Comparison of ENCODE assay signal across 35 cellular contexts in the genomic region with DNA sequence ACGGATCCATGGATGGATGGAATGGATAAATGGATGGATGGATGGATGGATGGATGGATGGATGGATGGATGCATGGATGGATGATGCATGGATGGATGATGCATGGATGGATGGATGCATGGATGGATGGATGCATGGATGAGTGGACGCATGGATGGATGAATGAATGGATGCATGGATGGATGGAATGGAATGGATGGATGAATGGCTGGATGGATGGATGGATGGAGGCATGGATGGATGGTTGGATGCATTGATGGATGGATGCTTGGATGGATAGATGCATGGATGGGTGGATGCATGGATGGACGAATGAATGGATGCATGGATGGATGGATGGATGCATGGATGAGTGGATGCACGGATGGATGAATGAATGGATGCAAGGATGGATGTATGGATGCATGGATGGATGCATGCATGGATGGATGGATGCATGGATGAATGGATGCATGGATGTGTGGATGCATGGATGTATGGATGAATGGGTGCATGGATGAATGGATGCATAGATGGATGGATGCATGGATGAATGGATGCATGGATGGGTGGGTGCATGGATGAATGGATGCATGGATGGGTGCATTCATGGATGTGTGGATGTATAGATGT.
"Had no signal": no experiment of that assay in that cellular context is flagged by ENCODE, and none has a peak within 500 bp of the region (broad histone marks: within the 10 kb centered on the region; RNA-seq: fewer than 3 reads in every experiment).

No MANE protein-coding gene starts in this region.

- FAIRE-seq: astrocyte, colon, endothelial cell of umbilical vein had no signal

- H3K79me2 ChIP-seq: hepatocyte had no signal

- H3K36me3 ChIP-seq: brain microvascular endothelial cell, esophagus squamous epithelium, gastroesophageal sphincter, heart right ventricle, WERI-Rb-1 had no signal

- H3K27me3 Mint-ChIP-seq: activated T-helper 17 cell treated with anti-CD3 and anti-CD28 coated beads, Interleukin-2, amount 50 U/mL, for 72 hours had no signal

- DNase-seq: activated B cell treated with CpG ODN at 0.5 μM for 24 hours; activated CD4-positive, alpha-beta T cell treated with anti-CD3 and anti-CD28 coated beads for 48 hours; activated CD4-positive, alpha-beta T cell treated with anti-CD3 and anti-CD28 coated beads, Interleukin-2, amount 50 U/mL, for 1 hour; activated CD4-positive, alpha-beta T cell treated with anti-CD3 and anti-CD28 coated beads, Interleukin-2, amount 50 U/mL, for 48 hours; activated CD8-positive, alpha-beta memory T cell treated with anti-CD3 and anti-CD28 coated beads for 24 hours; activated CD8-positive, alpha-beta T cell treated with anti-CD3 and anti-CD28 coated beads for 36 hours; activated effector memory CD4-positive, alpha-beta T cell treated with Interleukin-2 at 50 U/mL for 16 hours; activated gamma-delta T cell treated with Interleukin-2 at 50 U/mL for 16 hours; activated naive CD4-positive, alpha-beta T cell treated with Interleukin-2 at 50 U/mL for 16 hours; activated naive CD8-positive, alpha-beta T cell treated with anti-CD3 and anti-CD28 coated beads, Interleukin-2, amount 10 ng/mL, durations not matched to agents 7 days and 5 days; activated T-cell treated with anti-CD3 and anti-CD28 coated beads, Interleukin-2, amount 50 U/mL, for 4 hours; amniotic stem cell; anterior cingulate cortex; brain microvascular endothelial cell; caudate nucleus; cortex of kidney; dermis blood vessel endothelial cell; effector CD4-positive, alpha-beta T cell; effector memory CD8-positive, alpha-beta T cell; esophagus squamous epithelium; foreskin melanocyte; heart right ventricle; T-helper 17 cell; T1000; WERI-Rb-1 had no signal

- H3K27me3 ChIP-seq: brain microvascular endothelial cell, hepatocyte had no signal

- H3K36me3 Mint-ChIP-seq: activated naive CD4-positive, alpha-beta T cell treated with anti-CD3 and anti-CD28 coated beads, Interleukin-2, amount 50 U/mL, for 72 hours; activated naive CD8-positive, alpha-beta T cell treated with anti-CD3 and anti-CD28 coated beads, Interleukin-2, amount 10 ng/mL, durations not matched to agents 7 days and 5 days had no signal

- H3K27ac Mint-ChIP-seq: activated B cell treated with CpG ODN at 0.5 μM for 24 hours; activated CD8-positive, alpha-beta T cell treated with anti-CD3 and anti-CD28 coated beads for 36 hours; activated naive CD4-positive, alpha-beta T cell treated with anti-CD3 and anti-CD28 coated beads, Interleukin-2, amount 50 U/mL, for 72 hours; activated naive CD8-positive, alpha-beta T cell treated with anti-CD3 and anti-CD28 coated beads, Interleukin-2, amount 10 ng/mL, durations not matched to agents 7 days and 5 days; activated T-helper 17 cell treated with anti-CD3 and anti-CD28 coated beads, Interleukin-2, amount 50 U/mL, for 72 hours; effector memory CD8-positive, alpha-beta T cell; T-helper 17 cell; T-helper 2 cell treated with Interferon-gamma antibody and Interleukin-4, amounts not matched to agents 5 μg/mL and 100 μg/mL, for 36 hours had no signal

- H3K9me3 Mint-ChIP-seq: activated B cell treated with CpG ODN at 0.5 μM for 24 hours; activated CD8-positive, alpha-beta T cell treated with anti-CD3 and anti-CD28 coated beads for 36 hours; activated T-cell treated with anti-CD3 and anti-CD28 coated beads, Interleukin-2, amount 50 U/mL, for 4 hours; activated T-helper 17 cell treated with anti-CD3 and anti-CD28 coated beads, Interleukin-2, amount 50 U/mL, for 72 hours; T-helper 2 cell treated with Interferon-gamma antibody and Interleukin-4, amounts not matched to agents 5 μg/mL and 100 μg/mL, for 36 hours had no signal

- H3K4me1 ChIP-seq: esophagus squamous epithelium had no signal

- H3K27ac ChIP-seq: brain microvascular endothelial cell, epithelial cell of prostate, esophagus squamous epithelium, gastroesophageal sphincter, heart right ventricle, hepatocyte, WERI-Rb-1 had no signal

- ATAC-seq: activated CD4-positive, CD25-positive, alpha-beta regulatory T cell treated with anti-CD3 and anti-CD28 coated beads, Interleukin-2, amount 50 U/mL, for 24 hours; activated CD8-positive, alpha-beta T cell treated with anti-CD3 and anti-CD28 coated beads for 36 hours; activated naive CD4-positive, alpha-beta T cell treated with anti-CD3 and anti-CD28 coated beads, Interleukin-2, amount 50 U/mL, for 72 hours; activated T-cell treated with anti-CD3 and anti-CD28 coated beads, Interleukin-2, amount 50 U/mL, for 4 hours; activated T-helper 17 cell treated with anti-CD3 and anti-CD28 coated beads, Interleukin-2, amount 50 U/mL, for 72 hours; effector memory CD8-positive, alpha-beta T cell; gastroesophageal sphincter; heart right ventricle; T-helper 17 cell had no signal

- H2AFZ ChIP-seq: hepatocyte had no signal

- H3K9me3 ChIP-seq: esophagus squamous epithelium, gastroesophageal sphincter, heart right ventricle had no signal

- H3K4me3 ChIP-seq: esophagus squamous epithelium, gastroesophageal sphincter, heart right ventricle, hepatocyte had no signal

- H3K4me2 ChIP-seq: hepatocyte had no signal

- H3K4me3 Mint-ChIP-seq: activated B cell treated with CpG ODN at 0.5 μM for 24 hours; activated CD8-positive, alpha-beta T cell treated with anti-CD3 and anti-CD28 coated beads for 36 hours; activated naive CD8-positive, alpha-beta T cell treated with anti-CD3 and anti-CD28 coated beads, Interleukin-2, amount 10 ng/mL, durations not matched to agents 7 days and 5 days; activated T-cell treated with anti-CD3 and anti-CD28 coated beads, Interleukin-2, amount 50 U/mL, for 4 hours; activated T-helper 17 cell treated with anti-CD3 and anti-CD28 coated beads, Interleukin-2, amount 50 U/mL, for 72 hours; effector memory CD8-positive, alpha-beta T cell; T-helper 17 cell; T-helper 2 cell treated with Interferon-gamma antibody and Interleukin-4, amounts not matched to agents 5 μg/mL and 100 μg/mL, for 36 hours had no signal

- H3K4me1 Mint-ChIP-seq: activated B cell treated with CpG ODN at 0.5 μM for 24 hours; activated naive CD8-positive, alpha-beta T cell treated with anti-CD3 and anti-CD28 coated beads, Interleukin-2, amount 10 ng/mL, durations not matched to agents 7 days and 5 days; activated T-helper 17 cell treated with anti-CD3 and anti-CD28 coated beads, Interleukin-2, amount 50 U/mL, for 72 hours had no signal
